1 cellular context compared by ENCODE assay signal in genomic region chr17:81923302-81924260, GRCh38.
TF ChIP-seq lines count a peak whose summit lies in the region.

No MANE protein-coding gene starts in this region.

TF ChIP-seq in K562, 482 proteins besides CTCF, POLR2A, EP300 and RAD21 (continued from another document and continues in another):
- TF ChIP-seq, protein P1, sequence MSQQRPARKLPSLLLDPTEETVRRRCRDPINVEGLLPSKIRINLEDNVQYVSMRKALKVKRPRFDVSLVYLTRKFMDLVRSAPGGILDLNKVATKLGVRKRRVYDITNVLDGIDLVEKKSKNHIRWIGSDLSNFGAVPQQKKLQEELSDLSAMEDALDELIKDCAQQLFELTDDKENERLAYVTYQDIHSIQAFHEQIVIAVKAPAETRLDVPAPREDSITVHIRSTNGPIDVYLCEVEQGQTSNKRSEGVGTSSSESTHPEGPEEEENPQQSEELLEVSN (IDR thresholded peaks at IDR 0.05; ENCODE audit: borderline replicate concordance in 1 of 2, extremely low read depth in 1 of 2, insufficient read depth in 1 of 2, insufficient read length in 1 of 2, low read depth in 1 of 2, low read length in 1 of 2, poor library complexity in 1 of 2, severe bottlenecking in 1 of 2): peak in 1 of 2 experiments; percentile 70
- TF ChIP-seq TFAP4 (CRISPR knock-in tag; IDR thresholded peaks at IDR 0.05; ENCODE audit: borderline replicate concordance) (peak; percentile 54; the same call in 1 of the 2 replicates), RCOR1 (IDR thresholded peaks at IDR 0.05; ENCODE audit: borderline replicate concordance in 1 of 2, low read depth in 2 of 2, low read length in 2 of 2) (peak in 1 of 2 experiments; percentile 73; a peak in 2 of 4 replicates), MCM3 (IDR thresholded peaks at IDR 0.05) (no peak), ARHGAP35 (IDR thresholded peaks at IDR 0.05; ENCODE audit: partially characterized antibody) (no peak), ZNF644 (tag; IDR thresholded peaks at IDR 0.05; ENCODE audit: low read depth) (no peak), ZBTB43 (CRISPR knock-in tag; IDR thresholded peaks at IDR 0.05) (0 out of 2 replicates have a peak, but pooled peaks have one; percentile 56), TBP (optimal IDR thresholded peaks at IDR 0.05; ENCODE audit: low read depth, low read length) (peak; percentile 61), ZNF280A (IDR thresholded peaks at IDR 0.05; ENCODE audit: low read depth, partially characterized antibody) (no peak), PTRF (tag; IDR thresholded peaks at IDR 0.05) (no peak), ZNF347 (CRISPR knock-in tag; IDR thresholded peaks at IDR 0.05; ENCODE audit: low read depth) (no peak), HDAC2 (IDR thresholded peaks at IDR 0.05) (peak; percentile 57), THRAP3 (IDR thresholded peaks at IDR 0.05; ENCODE audit: borderline replicate concordance) (no peak), ASH1L (IDR thresholded peaks at IDR 0.05; ENCODE audit: borderline replicate concordance, low read depth, partially characterized antibody) (no peak), ZNF75A (CRISPR knock-in tag; IDR thresholded peaks at IDR 0.05) (no peak), THRA (IDR thresholded peaks at IDR 0.05) (no peak), SP2 (IDR thresholded peaks at IDR 0.05; ENCODE audit: extremely low read depth, low read depth, low read length, poor library complexity, severe bottlenecking) (peak; percentile 13), PTTG1 (tag; IDR thresholded peaks at IDR 0.05; ENCODE audit: low read depth) (no peak), ZBTB1 (CRISPR knock-in tag; IDR thresholded peaks at IDR 0.05; ENCODE audit: borderline replicate concordance, low read depth) (no peak), DACH1 (IDR thresholded peaks at IDR 0.05; ENCODE audit: partially characterized antibody) (no peak), DLX4 (CRISPR knock-in tag; IDR thresholded peaks at IDR 0.05) (no peak), FOXA1 (IDR thresholded peaks at IDR 0.05; ENCODE audit: borderline replicate concordance) (no peak), ZNF263 (CRISPR knock-in tag; IDR thresholded peaks at IDR 0.05; ENCODE audit: borderline replicate concordance) (no peak), ZNF57 (CRISPR knock-in tag; IDR thresholded peaks at IDR 0.05) (no peak), ZNF165 (CRISPR knock-in tag; IDR thresholded peaks at IDR 0.05; ENCODE audit: borderline replicate concordance) (no peak), RBM22 (IDR thresholded peaks at IDR 0.05; ENCODE audit: low read depth, low read length, poor library complexity, severe bottlenecking) (peak; percentile 40), ZFP1 (CRISPR knock-in tag; IDR thresholded peaks at IDR 0.05) (no peak), ZC3H4 (CRISPR knock-in tag; IDR thresholded peaks at IDR 0.05; ENCODE audit: borderline replicate concordance) (no peak), STAT5A (IDR thresholded peaks at IDR 0.05; ENCODE audit: borderline replicate concordance, low read length) (no peak), FOXK2 (conservative IDR thresholded peaks at IDR 0.05 in 1 of 2, IDR thresholded peaks at IDR 0.05 in 1 of 2; ENCODE audit: low read depth in 2 of 2) (0 out of 4 replicates have a peak, but pooled peaks of 1 of the 2 experiments have one; percentile 21), HOMEZ (CRISPR knock-in tag; IDR thresholded peaks at IDR 0.05) (peak; percentile 22; the same call in 1 of the 2 replicates), MTA2 (IDR thresholded peaks at IDR 0.05; ENCODE audit: low read depth) (no peak), CHD2 (IDR thresholded peaks at IDR 0.05; ENCODE audit: low read depth, low read length) (no peak), ATF3 (IDR thresholded peaks at IDR 0.05) (peak; percentile 47; the same call in 1 of the 2 replicates), ATF3 (CRISPR knock-in tag; conservative IDR thresholded peaks at IDR 0.05) (no peak; the same call in 1 of the 2 replicates), BHLHE40 (IDR thresholded peaks at IDR 0.05; ENCODE audit: low read length) (peak; percentile 61; the same call in 1 of the 2 replicates), NFYB (IDR thresholded peaks at IDR 0.05; ENCODE audit: extremely low read depth, insufficient read length) (peak; percentile 53), ILK (tag; IDR thresholded peaks at IDR 0.05; ENCODE audit: borderline replicate concordance, low read depth) (no peak), NCOA1 (IDR thresholded peaks at IDR 0.05; ENCODE audit: low read depth) (no peak; the same call in 1 of the 2 replicates)
- TF ChIP-seq, protein P2, sequence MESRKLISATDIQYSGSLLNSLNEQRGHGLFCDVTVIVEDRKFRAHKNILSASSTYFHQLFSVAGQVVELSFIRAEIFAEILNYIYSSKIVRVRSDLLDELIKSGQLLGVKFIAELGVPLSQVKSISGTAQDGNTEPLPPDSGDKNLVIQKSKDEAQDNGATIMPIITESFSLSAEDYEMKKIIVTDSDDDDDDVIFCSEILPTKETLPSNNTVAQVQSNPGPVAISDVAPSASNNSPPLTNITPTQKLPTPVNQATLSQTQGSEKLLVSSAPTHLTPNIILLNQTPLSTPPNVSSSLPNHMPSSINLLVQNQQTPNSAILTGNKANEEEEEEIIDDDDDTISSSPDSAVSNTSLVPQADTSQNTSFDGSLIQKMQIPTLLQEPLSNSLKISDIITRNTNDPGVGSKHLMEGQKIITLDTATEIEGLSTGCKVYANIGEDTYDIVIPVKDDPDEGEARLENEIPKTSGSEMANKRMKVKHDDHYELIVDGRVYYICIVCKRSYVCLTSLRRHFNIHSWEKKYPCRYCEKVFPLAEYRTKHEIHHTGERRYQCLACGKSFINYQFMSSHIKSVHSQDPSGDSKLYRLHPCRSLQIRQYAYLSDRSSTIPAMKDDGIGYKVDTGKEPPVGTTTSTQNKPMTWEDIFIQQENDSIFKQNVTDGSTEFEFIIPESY (CRISPR knock-in tag; IDR thresholded peaks at IDR 0.05): no peak
- TF ChIP-seq, protein P3, sequence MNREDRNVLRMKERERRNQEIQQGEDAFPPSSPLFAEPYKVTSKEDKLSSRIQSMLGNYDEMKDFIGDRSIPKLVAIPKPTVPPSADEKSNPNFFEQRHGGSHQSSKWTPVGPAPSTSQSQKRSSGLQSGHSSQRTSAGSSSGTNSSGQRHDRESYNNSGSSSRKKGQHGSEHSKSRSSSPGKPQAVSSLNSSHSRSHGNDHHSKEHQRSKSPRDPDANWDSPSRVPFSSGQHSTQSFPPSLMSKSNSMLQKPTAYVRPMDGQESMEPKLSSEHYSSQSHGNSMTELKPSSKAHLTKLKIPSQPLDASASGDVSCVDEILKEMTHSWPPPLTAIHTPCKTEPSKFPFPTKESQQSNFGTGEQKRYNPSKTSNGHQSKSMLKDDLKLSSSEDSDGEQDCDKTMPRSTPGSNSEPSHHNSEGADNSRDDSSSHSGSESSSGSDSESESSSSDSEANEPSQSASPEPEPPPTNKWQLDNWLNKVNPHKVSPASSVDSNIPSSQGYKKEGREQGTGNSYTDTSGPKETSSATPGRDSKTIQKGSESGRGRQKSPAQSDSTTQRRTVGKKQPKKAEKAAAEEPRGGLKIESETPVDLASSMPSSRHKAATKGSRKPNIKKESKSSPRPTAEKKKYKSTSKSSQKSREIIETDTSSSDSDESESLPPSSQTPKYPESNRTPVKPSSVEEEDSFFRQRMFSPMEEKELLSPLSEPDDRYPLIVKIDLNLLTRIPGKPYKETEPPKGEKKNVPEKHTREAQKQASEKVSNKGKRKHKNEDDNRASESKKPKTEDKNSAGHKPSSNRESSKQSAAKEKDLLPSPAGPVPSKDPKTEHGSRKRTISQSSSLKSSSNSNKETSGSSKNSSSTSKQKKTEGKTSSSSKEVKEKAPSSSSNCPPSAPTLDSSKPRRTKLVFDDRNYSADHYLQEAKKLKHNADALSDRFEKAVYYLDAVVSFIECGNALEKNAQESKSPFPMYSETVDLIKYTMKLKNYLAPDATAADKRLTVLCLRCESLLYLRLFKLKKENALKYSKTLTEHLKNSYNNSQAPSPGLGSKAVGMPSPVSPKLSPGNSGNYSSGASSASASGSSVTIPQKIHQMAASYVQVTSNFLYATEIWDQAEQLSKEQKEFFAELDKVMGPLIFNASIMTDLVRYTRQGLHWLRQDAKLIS (CRISPR knock-in tag; IDR thresholded peaks at IDR 0.05): peak; percentile 33; the same call in 1 of the 2 replicates
- TF ChIP-seq, protein P4, sequence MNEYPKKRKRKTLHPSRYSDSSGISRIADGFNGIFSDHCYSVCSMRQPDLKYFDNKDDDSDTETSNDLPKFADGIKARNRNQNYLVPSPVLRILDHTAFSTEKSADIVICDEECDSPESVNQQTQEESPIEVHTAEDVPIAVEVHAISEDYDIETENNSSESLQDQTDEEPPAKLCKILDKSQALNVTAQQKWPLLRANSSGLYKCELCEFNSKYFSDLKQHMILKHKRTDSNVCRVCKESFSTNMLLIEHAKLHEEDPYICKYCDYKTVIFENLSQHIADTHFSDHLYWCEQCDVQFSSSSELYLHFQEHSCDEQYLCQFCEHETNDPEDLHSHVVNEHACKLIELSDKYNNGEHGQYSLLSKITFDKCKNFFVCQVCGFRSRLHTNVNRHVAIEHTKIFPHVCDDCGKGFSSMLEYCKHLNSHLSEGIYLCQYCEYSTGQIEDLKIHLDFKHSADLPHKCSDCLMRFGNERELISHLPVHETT (CRISPR knock-in tag; conservative IDR thresholded peaks at IDR 0.05 in 1 of 2, IDR thresholded peaks at IDR 0.05 in 1 of 2): 0 out of 4 replicates have a peak, but pooled peaks of 1 of the 2 experiments have one; percentile 2
- TF ChIP-seq, protein P5, sequence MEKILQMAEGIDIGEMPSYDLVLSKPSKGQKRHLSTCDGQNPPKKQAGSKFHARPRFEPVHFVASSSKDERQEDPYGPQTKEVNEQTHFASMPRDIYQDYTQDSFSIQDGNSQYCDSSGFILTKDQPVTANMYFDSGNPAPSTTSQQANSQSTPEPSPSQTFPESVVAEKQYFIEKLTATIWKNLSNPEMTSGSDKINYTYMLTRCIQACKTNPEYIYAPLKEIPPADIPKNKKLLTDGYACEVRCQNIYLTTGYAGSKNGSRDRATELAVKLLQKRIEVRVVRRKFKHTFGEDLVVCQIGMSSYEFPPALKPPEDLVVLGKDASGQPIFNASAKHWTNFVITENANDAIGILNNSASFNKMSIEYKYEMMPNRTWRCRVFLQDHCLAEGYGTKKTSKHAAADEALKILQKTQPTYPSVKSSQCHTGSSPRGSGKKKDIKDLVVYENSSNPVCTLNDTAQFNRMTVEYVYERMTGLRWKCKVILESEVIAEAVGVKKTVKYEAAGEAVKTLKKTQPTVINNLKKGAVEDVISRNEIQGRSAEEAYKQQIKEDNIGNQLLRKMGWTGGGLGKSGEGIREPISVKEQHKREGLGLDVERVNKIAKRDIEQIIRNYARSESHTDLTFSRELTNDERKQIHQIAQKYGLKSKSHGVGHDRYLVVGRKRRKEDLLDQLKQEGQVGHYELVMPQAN (IDR thresholded peaks at IDR 0.05; ENCODE audit: borderline replicate concordance): peak; percentile 18; the same call in 1 of the 2 replicates
